Comparison of ENCODE assay signal across 7 cellular contexts in genomic region chr15:101723161-101723873, GRCh38. TPM values are rescaled to one million over a fixed set of nuclear protein-coding genes. Genes with fewer than 3 reads are reported as not detected.
DNase-seq lines count a peak whose midpoint lies in the region; ATAC-seq and TF ChIP-seq lines count a peak whose summit lies in the region.

No MANE protein-coding gene starts in this region.

- CTCF ChIA-PET in activated CD4-positive, alpha-beta T cell treated with anti-CD3 and anti-CD28 coated beads for 36 hours (lab: Charles Lee), result interaction anchor here (1.0 kb wide), 1 partner anchor 11 kb away, joined by 3 read pairs; no protein-coding TSS in a partner anchor

- H3K27me3 Mint-ChIP-seq in activated CD4-positive, alpha-beta T cell treated with anti-CD3 and anti-CD28 coated beads for 36 hours, result no peaks in the 10 kb centered on the region
- H3K27me3 Mint-ChIP-seq in endothelial cell (ENCODE audit: unreplicated experiment) (peaks cover 4% of the 10 kb centered on the region), neural crest cell (ENCODE audit: low read depth) (no peaks in the 10 kb centered on the region)

- intact Hi-C loops in activated CD4-positive, alpha-beta T cell treated with anti-CD3 and anti-CD28 coated beads for 36 hours (cut with DNase I, micrococcal nuclease), result loop anchor here (2.0 to 10.0 kb wide), 3 partner anchors 71 to 519 kb away; partner anchors contain the start of genes SNRPA1 (in 1 of the 2) and TM2D3 (in 1 of the 2)
- intact Hi-C loops in posterior vena cava (cut with DNase I), result no loop called here

- H3K27ac Mint-ChIP-seq in activated CD4-positive, alpha-beta T cell treated with anti-CD3 and anti-CD28 coated beads for 36 hours, result peak overlapping the region; percentile 86
- H3K27ac Mint-ChIP-seq in endothelial cell (ENCODE audit: unreplicated experiment) (peak overlapping the region; percentile 40), neural crest cell (ENCODE audit: unreplicated experiment) (no peak overlapping the region)

- POLR2A ChIA-PET in activated CD4-positive, alpha-beta T cell treated with anti-CD3 and anti-CD28 coated beads for 36 hours (lab: Charles Lee), result interaction anchor here (0.6 to 1.8 kb wide), 2 partner anchors 23 to 74 kb away, joined by 3 to 8 read pairs; no protein-coding TSS in a partner anchor

- peaks cover 17% of the 10 kb centered on the region for H3K4me1 Mint-ChIP-seq in activated CD4-positive, alpha-beta T cell treated with anti-CD3 and anti-CD28 coated beads for 36 hours
- H3K4me1 Mint-ChIP-seq in endothelial cell (ENCODE audit: unreplicated experiment), result no peaks in the 10 kb centered on the region
- H3K4me1 Mint-ChIP-seq in neural crest cell, result peaks cover 18% of the 10 kb centered on the region

- peak overlapping the region; percentile 95 for H3K4me3 ChIP-seq in GM08714 (ENCODE audit: low read length)

- peak overlapping the region; percentile 78 for H3K4me3 Mint-ChIP-seq in activated CD4-positive, alpha-beta T cell treated with anti-CD3 and anti-CD28 coated beads for 36 hours
- H3K4me3 Mint-ChIP-seq in endothelial cell (ENCODE audit: unreplicated experiment) (peak overlapping the region; percentile 88), neural crest cell (peak overlapping the region; percentile 85)

- TF ChIP-seq CTCF in endothelial cell (IDR thresholded peaks at IDR 0.05; ENCODE audit: unreplicated experiment), result no peak
- no peak for TF ChIP-seq CTCF in neural crest cell (conservative IDR thresholded peaks at IDR 0.05)

- H3K36me3 Mint-ChIP-seq in activated CD4-positive, alpha-beta T cell treated with anti-CD3 and anti-CD28 coated beads for 36 hours (ENCODE audit: low read depth), result peaks cover 27% of the 10 kb centered on the region
- H3K36me3 Mint-ChIP-seq in endothelial cell (ENCODE audit: low read depth, unreplicated experiment) (peaks cover 7% of the 10 kb centered on the region), neural crest cell (ENCODE audit: low read depth) (peaks cover 11% of the 10 kb centered on the region)

- peak; percentile 42 for ATAC-seq in GM21619 (IDR thresholded peaks at IDR 0.05; ENCODE audit: unreplicated experiment)
- peak; percentile 47 for ATAC-seq in activated CD4-positive, alpha-beta T cell treated with anti-CD3 and anti-CD28 coated beads for 36 hours

- peak; percentile 31 for DNase-seq in KG1 (lab: John Stamatoyannopoulos, UW)
- peak; percentile 63 for DNase-seq in activated CD4-positive, alpha-beta T cell treated with anti-CD3 and anti-CD28 coated beads for 36 hours
- DNase-seq in endothelial cell (ENCODE audit: low spot score), result no peak
- no peak for DNase-seq in neural crest cell (ENCODE audit: low read depth, low spot score)
- DNase-seq in posterior vena cava (ENCODE audit: low spot score), result no peak

- peaks cover 2% of the 10 kb centered on the region for H3K9me3 Mint-ChIP-seq in activated CD4-positive, alpha-beta T cell treated with anti-CD3 and anti-CD28 coated beads for 36 hours (ENCODE audit: low read depth)
- no peaks in the 10 kb centered on the region for H3K9me3 Mint-ChIP-seq in endothelial cell (ENCODE audit: unreplicated experiment)
- H3K9me3 Mint-ChIP-seq in neural crest cell, result no peaks in the 10 kb centered on the region

RNA-seq across cellular contexts. Expression of gene TARS3, which starts 1.0 kb away (rescaled TPM):
- total RNA-seq in activated CD4-positive, alpha-beta T cell treated with anti-CD3 and anti-CD28 coated beads for 36 hours, result 10 to 100 TPM in 1 of 2 experiments, 1 to 10 TPM in 1; 9.3 to 10.3 TPM
- 8.2 TPM for total RNA-seq in endothelial cell (ENCODE audit: unreplicated experiment)
- total RNA-seq in neural crest cell, result 17.7 and 18.1 TPM in 2 replicates
- 10 to 100 TPM; 10.3 to 10.9 TPM for total RNA-seq in posterior vena cava

Comparison
In these comparisons a context has a peak if more than half of its experiments do, and no peak if none do; other contexts are left out.
1. DNase-seq: peak in KG1 (single experiment) and activated CD4-positive, alpha-beta T cell treated with anti-CD3 and anti-CD28 coated beads for 36 hours (single experiment); none in endothelial cell (single experiment), neural crest cell (single experiment) and posterior vena cava (single experiment).
2. intact Hi-C loops: an anchor here in activated CD4-positive, alpha-beta T cell treated with anti-CD3 and anti-CD28 coated beads for 36 hours (2.0 to 10.0 kb wide); none called in posterior vena cava.
3. Peak in every context shown above with its lines, with median percentiles within 50 percentile points of each other: H3K4me3 Mint-ChIP-seq.